Comparison of ENCODE assay signal across 8 cellular contexts in the genomic region with DNA sequence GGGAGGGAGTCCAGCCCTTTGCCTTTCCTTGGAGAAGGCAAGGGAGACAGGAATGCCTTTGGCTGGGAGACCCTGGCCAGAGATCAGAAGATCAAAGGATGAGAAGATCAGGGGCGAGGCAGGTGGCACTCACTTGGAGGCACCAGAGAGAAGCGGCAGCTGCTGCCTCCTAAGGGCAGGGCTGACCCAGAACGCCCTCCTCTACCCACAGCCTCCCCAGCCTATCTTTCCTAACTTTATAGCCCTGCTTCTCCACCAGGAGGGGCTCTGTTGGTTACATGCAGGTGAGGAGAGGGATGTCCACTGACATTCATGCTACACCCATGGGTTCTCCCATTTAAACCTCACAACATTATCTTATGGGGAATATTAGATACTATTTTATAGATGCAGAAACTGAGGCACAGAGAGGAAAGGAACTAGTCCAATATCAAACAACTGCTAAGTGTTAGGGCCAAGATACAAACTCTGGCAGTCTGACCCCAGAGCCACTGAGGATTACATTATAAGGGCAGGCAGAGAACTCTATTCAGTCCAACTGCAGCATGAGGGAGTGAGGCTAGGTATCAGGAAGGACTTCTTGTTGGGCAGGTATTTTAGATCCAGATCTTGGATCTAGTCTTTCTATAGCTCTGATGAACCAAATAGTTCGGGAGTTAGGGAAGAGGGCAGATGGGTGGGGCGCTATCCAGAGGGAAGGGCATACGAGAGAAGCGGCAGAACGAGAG. TPM values are rescaled to one million over a fixed set of nuclear protein-coding genes. Genes with fewer than 3 reads are reported as not detected.
A peak's percentile ranks its signal among the peaks of the same experiment; 100 is the strongest.
DNase-seq lines count a peak whose midpoint lies in the region; ATAC-seq, FAIRE-seq and TF ChIP-seq lines count a peak whose summit lies in the region.
"Had no signal": no experiment of that assay in that cellular context is flagged by ENCODE, and none has a peak within 500 bp of the region (broad histone marks: within the 10 kb centered on the region; RNA-seq: fewer than 3 reads in every experiment).

No MANE protein-coding gene starts in this region.

- TF ChIP-seq POLR2A in H54 (IDR thresholded peaks at IDR 0.05; ENCODE audit: low read depth, low read length): no peak

- intact Hi-C loops in psoas muscle (cut with DNase I) (no loop called here), sciatic nerve (cut with DNase I) (no loop called here)

- DNase-seq in H54 (ENCODE audit: insufficient read length, low spot score): peak; percentile 63
- DNase-seq in NCI-H69 (lab: John Stamatoyannopoulos, UW): peak; percentile 95
- peak; percentile 34 for DNase-seq in epithelial cell of esophagus (ENCODE audit: low read depth)
- DNase-seq in psoas muscle: no peak
- no peak for DNase-seq in sciatic nerve (ENCODE audit: low spot score)
- no peak for DNase-seq in activated CD8-positive, alpha-beta memory T cell treated with anti-CD3 and anti-CD28 coated beads, Interleukin-2, amount 50 U/mL, for 4 hours

- H3K4me3 ChIP-seq in epithelial cell of esophagus (ENCODE audit: low read length) (peak overlapping the region; percentile 25), psoas muscle (peak overlapping the region; percentile 30)
- H3K4me3 ChIP-seq: lung had no signal

- H3K36me3 ChIP-seq in psoas muscle (ENCODE audit: insufficient read depth in 1 of 2, low read depth in 1 of 2): no peaks in the 10 kb centered on the region

- no peaks in the 10 kb centered on the region for H3K4me1 ChIP-seq in psoas muscle

- TF ChIP-seq CTCF in epithelial cell of esophagus (IDR thresholded peaks at IDR 0.05; ENCODE audit: insufficient read depth, low read depth, low read length, missing control alignments): peak; percentile 17
- no peak for TF ChIP-seq CTCF in psoas muscle (IDR thresholded peaks at IDR 0.05)

- no peak overlapping the region for H3K27ac ChIP-seq in psoas muscle

- no peaks in the 10 kb centered on the region for H3K9me3 ChIP-seq in psoas muscle

- 34 to 40% (median 39%) methylated on average over 8 of the region's 8 CpGs for WGBS in psoas muscle, 3 donors

- peaks cover 0 to 23% (median 0%) of the 10 kb centered on the region in 3 donors for H3K27me3 ChIP-seq in psoas muscle (ENCODE audit: insufficient read depth in 3 of 3, low read length in 2 of 3)

- FAIRE-seq in H54 (lab: Jason Lieb, UNC): no peak

- ATAC-seq in psoas muscle (no peak), sciatic nerve (no peak), GM19023 (IDR thresholded peaks at IDR 0.05; ENCODE audit: unreplicated experiment) (no peak)

RNA-seq across cellular contexts. Expression of a gene that starts 19.9 kb away (rescaled TPM):
- under 1 TPM in 1 of 4 donors, not detected in 3; 0.19 TPM for total RNA-seq in psoas muscle
- polyA plus RNA-seq in psoas muscle: under 1 TPM; 0.12 to 0.20 (median 0.13) TPM
- 0.53 TPM for total RNA-seq in sciatic nerve

RNA-seq across cellular contexts. Expression of a gene that starts 53.1 kb away (rescaled TPM):
- total RNA-seq in psoas muscle (1 to 10 TPM in 1 of 4 donors, under 1 TPM in 3; 0.32 to 1.0 (median 0.45) TPM), sciatic nerve (2.5 TPM)
- polyA plus RNA-seq in psoas muscle: under 1 TPM; 0.10 to 0.17 (median 0.13) TPM

Comparison
In these comparisons a context has a peak if more than half of its experiments do, and no peak if none do; other contexts are left out.
1. DNase-seq: peak in H54 (single experiment), NCI-H69 (single experiment) and epithelial cell of esophagus (single experiment); none in psoas muscle (0 of 2), sciatic nerve (single experiment) and activated CD8-positive, alpha-beta memory T cell treated with anti-CD3 and anti-CD28 coated beads, Interleukin-2, amount 50 U/mL, for 4 hours (single experiment).